22 cellular contexts compared by ENCODE assay signal in genomic region chr3:64196236-64196929, GRCh38. TPM values are rescaled to one million over a fixed set of nuclear protein-coding genes. Genes with fewer than 3 reads are reported as not detected.
"Had no signal": no experiment of that assay in that cellular context is flagged by ENCODE, and none has a peak within 500 bp of the region (broad histone marks: within the 10 kb centered on the region; RNA-seq: fewer than 3 reads in every experiment).

No MANE protein-coding gene starts in this region.

- H3K4me2 ChIP-seq: smooth muscle cell had no signal

- H2AFZ ChIP-seq: parathyroid adenoma had no signal

- H3K36me3 Mint-ChIP-seq: activated naive CD4-positive, alpha-beta T cell treated with anti-CD3 and anti-CD28 coated beads, Interleukin-2, amount 10 ng/mL, durations not matched to agents 7 days and 5 days had no signal

- H3K4me1 ChIP-seq: gastrocnemius medialis, lower lobe of right lung, parathyroid adenoma had no signal

- H3K27me3 ChIP-seq: gastrocnemius medialis, heart left ventricle, tibial artery had no signal

- H3K4me3 Mint-ChIP-seq: activated CD4-positive, alpha-beta T cell treated with anti-CD3 and anti-CD28 coated beads, Interleukin-2, amount 10 ng/mL, durations not matched to agents 7 days and 5 days; activated naive CD4-positive, alpha-beta T cell treated with anti-CD3 and anti-CD28 coated beads, Interleukin-2, amount 10 ng/mL, durations not matched to agents 7 days and 5 days; activated naive CD8-positive, alpha-beta T cell treated with anti-CD3 and anti-CD28 coated beads, Interleukin-2, amount 50 U/mL, for 24 hours; activated T-cell treated with anti-CD3 and anti-CD28 coated beads, Interleukin-2, amount 50 U/mL, for 4 hours; central memory CD8-positive, alpha-beta T cell; natural killer cell treated with Interleukin-12 subunit alpha and Interleukin-12 subunit beta and Interleukin-15 and Interleukin-18, amount 100 ng/mL, for 72 hours; stimulated activated memory B cell treated with anti-CD40 and anti-IgM and Interleukin-4, amounts not matched to agents 10 μg/mL and 1 μg/mL and 100 μg/mL, for 72 hours; T-helper 1 cell treated with Interleukin-12 subunit alpha and Interleukin-12 subunit beta and Interleukin-4 antibody, amounts not matched to agents 30 μg/mL and 1 μg/mL, for 36 hours had no signal

- H3K27me3 Mint-ChIP-seq: activated naive CD4-positive, alpha-beta T cell treated with anti-CD3 and anti-CD28 coated beads, Interleukin-2, amount 10 ng/mL, durations not matched to agents 7 days and 5 days; central memory CD8-positive, alpha-beta T cell; natural killer cell treated with Interleukin-12 subunit alpha and Interleukin-12 subunit beta and Interleukin-15 and Interleukin-18, amount 100 ng/mL, for 72 hours; stimulated activated memory B cell treated with anti-CD40 and anti-IgM and Interleukin-4, amounts not matched to agents 10 μg/mL and 1 μg/mL and 100 μg/mL, for 72 hours had no signal

- H3K9me3 ChIP-seq: gastrocnemius medialis, heart left ventricle, lower lobe of right lung, tibial artery had no signal

- H3K4me1 Mint-ChIP-seq: activated CD4-positive, alpha-beta T cell treated with anti-CD3 and anti-CD28 coated beads, Interleukin-2, amount 10 ng/mL, durations not matched to agents 7 days and 5 days; activated naive CD4-positive, alpha-beta T cell treated with anti-CD3 and anti-CD28 coated beads, Interleukin-2, amount 10 ng/mL, durations not matched to agents 7 days and 5 days; activated naive CD8-positive, alpha-beta T cell treated with anti-CD3 and anti-CD28 coated beads, Interleukin-2, amount 50 U/mL, for 24 hours; central memory CD8-positive, alpha-beta T cell; stimulated activated memory B cell treated with anti-CD40 and anti-IgM and Interleukin-4, amounts not matched to agents 10 μg/mL and 1 μg/mL and 100 μg/mL, for 72 hours had no signal

- H3K27ac ChIP-seq: coronary artery, gastrocnemius medialis, heart left ventricle, lower lobe of right lung, parathyroid adenoma, tibial artery had no signal

- DNase-seq: activated CD4-positive, alpha-beta T cell treated with anti-CD3 and anti-CD28 coated beads, Interleukin-2, amount 10 ng/mL, durations not matched to agents 7 days and 5 days; activated CD8-positive, alpha-beta memory T cell treated with anti-CD3 and anti-CD28 coated beads, Interleukin-2, amount 50 U/mL, for 4 hours; activated naive CD4-positive, alpha-beta T cell treated with anti-CD3 and anti-CD28 coated beads, Interleukin-2, amount 10 ng/mL, durations not matched to agents 7 days and 5 days; activated naive CD8-positive, alpha-beta T cell treated with anti-CD3 and anti-CD28 coated beads, Interleukin-2, amount 50 U/mL, for 24 hours; activated T-cell treated with anti-CD3 and anti-CD28 coated beads, Interleukin-2, amount 50 U/mL, for 4 hours; anterior cingulate cortex; erythroblast; gastrocnemius medialis; heart left ventricle; left cardiac atrium; lower lobe of right lung; stimulated activated CD4-positive, alpha-beta T cell treated with anti-CD3 and anti-CD28 coated beads, Interleukin-4, amount 100 ng/mL, for 4 hours; tibial artery had no signal

- H3K27ac Mint-ChIP-seq: activated CD4-positive, alpha-beta T cell treated with anti-CD3 and anti-CD28 coated beads, Interleukin-2, amount 10 ng/mL, durations not matched to agents 7 days and 5 days; activated naive CD4-positive, alpha-beta T cell treated with anti-CD3 and anti-CD28 coated beads, Interleukin-2, amount 10 ng/mL, durations not matched to agents 7 days and 5 days; activated naive CD8-positive, alpha-beta T cell treated with anti-CD3 and anti-CD28 coated beads, Interleukin-2, amount 50 U/mL, for 24 hours; natural killer cell treated with Interleukin-12 subunit alpha and Interleukin-12 subunit beta and Interleukin-15 and Interleukin-18, amount 100 ng/mL, for 72 hours; stimulated activated memory B cell treated with anti-CD40 and anti-IgM and Interleukin-4, amounts not matched to agents 10 μg/mL and 1 μg/mL and 100 μg/mL, for 72 hours; T-helper 1 cell treated with Interleukin-12 subunit alpha and Interleukin-12 subunit beta and Interleukin-4 antibody, amounts not matched to agents 30 μg/mL and 1 μg/mL, for 36 hours had no signal

- ATAC-seq: activated CD4-positive, CD25-positive, alpha-beta regulatory T cell treated with anti-CD3 and anti-CD28 coated beads, Interleukin-2, amount 50 U/mL, for 24 hours; activated naive CD8-positive, alpha-beta T cell treated with anti-CD3 and anti-CD28 coated beads, Interleukin-2, amount 50 U/mL, for 24 hours; activated T-cell treated with anti-CD3 and anti-CD28 coated beads, Interleukin-2, amount 50 U/mL, for 4 hours; gastrocnemius medialis; heart left ventricle; left cardiac atrium; lower lobe of right lung; natural killer cell treated with Interleukin-12 subunit alpha and Interleukin-12 subunit beta and Interleukin-15 and Interleukin-18, amount 100 ng/mL, for 72 hours; sciatic nerve; stimulated activated memory B cell treated with anti-CD40 and anti-IgM and Interleukin-4, amounts not matched to agents 10 μg/mL and 1 μg/mL and 100 μg/mL, for 72 hours had no signal

- H3K4me3 ChIP-seq: coronary artery, gastrocnemius medialis, heart left ventricle, lower lobe of right lung, smooth muscle cell, tibial artery had no signal

- H3K9ac ChIP-seq: parathyroid adenoma had no signal

- H3K9me3 Mint-ChIP-seq: activated naive CD4-positive, alpha-beta T cell treated with anti-CD3 and anti-CD28 coated beads, Interleukin-2, amount 10 ng/mL, durations not matched to agents 7 days and 5 days had no signal

- H3K36me3 ChIP-seq: gastrocnemius medialis had no signal

RNA-seq across cellular contexts. Expression of gene PRICKLE2, which starts 28.9 kb away (rescaled TPM):
- total RNA-seq: activated CD4-positive, alpha-beta T cell treated with anti-CD3 and anti-CD28 coated beads, Interleukin-2, amount 10 ng/mL, durations not matched to agents 7 days and 5 days; activated T-cell treated with anti-CD3 and anti-CD28 coated beads, Interleukin-2, amount 50 U/mL, for 4 hours had no signal
